Comparison of ENCODE assay signal across 8 cellular contexts in the genomic region with DNA sequence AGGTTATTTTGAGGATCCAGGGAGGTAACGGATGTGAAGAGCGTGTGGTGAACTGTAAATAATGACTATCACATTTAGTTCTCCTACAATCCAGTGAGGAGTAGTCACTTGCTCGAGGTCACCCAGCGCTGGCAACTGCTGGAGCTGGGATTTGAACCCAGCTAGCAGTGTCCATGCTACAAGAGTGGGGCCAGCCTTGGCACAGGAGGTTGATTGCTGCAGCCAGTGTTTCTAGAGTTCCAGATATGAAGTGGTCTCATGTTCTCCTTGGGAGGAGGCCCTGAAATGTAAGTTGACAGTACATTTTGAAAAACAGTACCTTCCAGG. TPM values are rescaled to one million over a fixed set of nuclear protein-coding genes. Genes with fewer than 3 reads are reported as not detected.
DNase-seq lines count a peak whose midpoint lies in the region; ATAC-seq and TF ChIP-seq lines count a peak whose summit lies in the region.

No MANE protein-coding gene starts in this region.

- CTCF ChIA-PET in activated CD4-positive, alpha-beta memory T cell treated with anti-CD3 and anti-CD28 coated beads for 36 hours (lab: Charles Lee): interaction anchor here (0.6 to 12.1 kb wide), 20 partner anchors 11 to 131 kb away, joined by 3 to 101 read pairs (median 5); a partner anchor contains a TSS

- TF ChIP-seq POLR2A in prostate gland (IDR thresholded peaks at IDR 0.05): no peak

- H3K9me3 Mint-ChIP-seq in activated CD4-positive, alpha-beta memory T cell treated with anti-CD3 and anti-CD28 coated beads for 36 hours: peaks cover 2% of the 10 kb centered on the region
- peaks cover 21% of the 10 kb centered on the region for H3K9me3 Mint-ChIP-seq in glutamatergic neuron (ENCODE audit: unreplicated experiment)

- peak overlapping the region; percentile 86 for H3K4me3 Mint-ChIP-seq in activated CD4-positive, alpha-beta memory T cell treated with anti-CD3 and anti-CD28 coated beads for 36 hours
- H3K4me3 Mint-ChIP-seq in glutamatergic neuron (ENCODE audit: unreplicated experiment): peak overlapping the region; percentile 91

- ATAC-seq in HG03354 (IDR thresholded peaks at IDR 0.05; ENCODE audit: poor library complexity, severe bottlenecking, unreplicated experiment): peak; percentile 2
- no peak for ATAC-seq in HG03565 (IDR thresholded peaks at IDR 0.05; ENCODE audit: unreplicated experiment)

- H3K27ac Mint-ChIP-seq in activated CD4-positive, alpha-beta memory T cell treated with anti-CD3 and anti-CD28 coated beads for 36 hours: peak overlapping the region; percentile 96
- H3K27ac Mint-ChIP-seq in glutamatergic neuron (ENCODE audit: unreplicated experiment): peak overlapping the region; percentile 90

- DNase-seq in DMS114 treated with DMSO at 0.1 percent for 48 hours (lab: John Stamatoyannopoulos, UW; ENCODE audit: unreplicated experiment) (peak; percentile 24), glutamatergic neuron (no peak), prostate gland (ENCODE audit: low spot score) (no peak), D341Med (ENCODE audit: low spot score) (no peak)
- peak; percentile 42 for DNase-seq in activated CD4-positive, alpha-beta memory T cell treated with anti-CD3 and anti-CD28 coated beads for 36 hours
- no peak for DNase-seq in activated CD4-positive, alpha-beta T cell treated with anti-CD3 and anti-CD28 coated beads, Interleukin-2, amount 50 U/mL, for 1 hour

- no peaks in the 10 kb centered on the region for H3K4me1 ChIP-seq in prostate gland (replicated peaks)

- H3K4me1 Mint-ChIP-seq in activated CD4-positive, alpha-beta memory T cell treated with anti-CD3 and anti-CD28 coated beads for 36 hours (ENCODE audit: low read depth): peaks cover 72% of the 10 kb centered on the region
- H3K4me1 Mint-ChIP-seq in glutamatergic neuron (ENCODE audit: low read depth, unreplicated experiment): peaks cover 14% of the 10 kb centered on the region

- H3K9me3 ChIP-seq in prostate gland: no peaks in the 10 kb centered on the region

- H3K36me3 ChIP-seq in prostate gland: no peaks in the 10 kb centered on the region

- TF ChIP-seq CTCF in glutamatergic neuron (IDR thresholded peaks at IDR 0.05; ENCODE audit: partially characterized antibody, unreplicated experiment) (no peak), prostate gland (IDR thresholded peaks at IDR 0.05) (no peak)

- H3K36me3 Mint-ChIP-seq in activated CD4-positive, alpha-beta memory T cell treated with anti-CD3 and anti-CD28 coated beads for 36 hours: peaks cover 41% of the 10 kb centered on the region
- no peaks in the 10 kb centered on the region for H3K36me3 Mint-ChIP-seq in glutamatergic neuron (ENCODE audit: unreplicated experiment)

- H3K4me3 ChIP-seq in prostate gland: peak overlapping the region; percentile 84 to 91

- H3K27me3 Mint-ChIP-seq in activated CD4-positive, alpha-beta memory T cell treated with anti-CD3 and anti-CD28 coated beads for 36 hours: peaks cover 2% of the 10 kb centered on the region
- peaks cover 16% of the 10 kb centered on the region for H3K27me3 Mint-ChIP-seq in glutamatergic neuron (ENCODE audit: unreplicated experiment)

- no peaks in the 10 kb centered on the region for H3K27me3 ChIP-seq in prostate gland (replicated peaks; ENCODE audit: insufficient read depth)

- POLR2A ChIA-PET in activated CD4-positive, alpha-beta memory T cell treated with anti-CD3 and anti-CD28 coated beads for 36 hours (lab: Charles Lee): interaction anchor here (0.6 to 3.3 kb wide), 7 partner anchors 11 to 55 kb away, joined by 3 to 43 read pairs (median 3); no protein-coding TSS in a partner anchor

- H3K27ac ChIP-seq in prostate gland: peak overlapping the region; percentile 85 to 93

- 3% methylated on average over 4 of the region's 4 CpGs for WGBS in prostate gland

- intact Hi-C loops in activated CD4-positive, alpha-beta memory T cell treated with anti-CD3 and anti-CD28 coated beads for 36 hours (cut with micrococcal nuclease): loop anchor here (2.0 to 5.0 kb wide), 4 partner anchors 38 to 587 kb away; a partner anchor contains a TSS
- intact Hi-C loops in prostate gland (cut with DNase I): loop anchor here (5.0 kb wide), 1 partner anchor 73 kb away; a partner anchor contains a TSS

RNA-seq across cellular contexts. Expression of a gene that starts 0.8 kb away (rescaled TPM):
- total RNA-seq in activated CD4-positive, alpha-beta memory T cell treated with anti-CD3 and anti-CD28 coated beads for 36 hours: 10 to 100 TPM; 15.0 to 15.7 TPM
- total RNA-seq in glutamatergic neuron (ENCODE audit: unreplicated experiment) (32.5 TPM), prostate gland (10 to 100 TPM; 22.8 to 26.2 TPM)

RNA-seq across cellular contexts. Expression of a gene that starts 1.0 kb away (rescaled TPM):
- over 10,000 TPM; 10,694 to 13,592 TPM for total RNA-seq in activated CD4-positive, alpha-beta memory T cell treated with anti-CD3 and anti-CD28 coated beads for 36 hours
- 35,708 TPM for total RNA-seq in glutamatergic neuron (ENCODE audit: unreplicated experiment)
- over 10,000 TPM in 1 of 2 donors, 1,000 to 10,000 TPM in 1; 1,879 to 13,864 TPM for total RNA-seq in prostate gland

RNA-seq across cellular contexts. Expression of a gene that starts 6.1 kb away (rescaled TPM):
- 10 to 100 TPM; 28.1 to 28.2 TPM for total RNA-seq in activated CD4-positive, alpha-beta memory T cell treated with anti-CD3 and anti-CD28 coated beads for 36 hours
- total RNA-seq in glutamatergic neuron (ENCODE audit: unreplicated experiment): 2.6 TPM
- total RNA-seq in prostate gland: 1 to 10 TPM; 1.1 to 1.8 TPM

RNA-seq across cellular contexts. Expression of a gene that starts 8.1 kb away (rescaled TPM):
- 10 to 100 TPM; 74.6 to 75.8 TPM for total RNA-seq in activated CD4-positive, alpha-beta memory T cell treated with anti-CD3 and anti-CD28 coated beads for 36 hours
- total RNA-seq in glutamatergic neuron (ENCODE audit: unreplicated experiment): 3.4 TPM
- under 1 TPM; 0.18 to 0.68 TPM for total RNA-seq in prostate gland

RNA-seq across cellular contexts. Expression of a gene that starts 14.9 kb away (rescaled TPM):
- 1 to 10 TPM in 1 of 2 experiments, under 1 TPM in 1; 0.90 to 1.6 TPM for total RNA-seq in activated CD4-positive, alpha-beta memory T cell treated with anti-CD3 and anti-CD28 coated beads for 36 hours
- not detected for total RNA-seq in glutamatergic neuron (ENCODE audit: unreplicated experiment)
- total RNA-seq in prostate gland: not detected

Comparison
In these comparisons a context has a peak if more than half of its experiments do, and no peak if none do; other contexts are left out.
1. DNase-seq: peak in DMS114 treated with DMSO at 0.1 percent for 48 hours (single experiment) and activated CD4-positive, alpha-beta memory T cell treated with anti-CD3 and anti-CD28 coated beads for 36 hours (single experiment); none in glutamatergic neuron (single experiment), prostate gland (single experiment), D341Med (single experiment) and activated CD4-positive, alpha-beta T cell treated with anti-CD3 and anti-CD28 coated beads, Interleukin-2, amount 50 U/mL, for 1 hour (single experiment).